32 cellular contexts compared by ENCODE assay signal in genomic region chr18:21468514-21469164, GRCh38.
"Had no signal": no experiment of that assay in that cellular context is flagged by ENCODE, and none has a peak within 500 bp of the region (broad histone marks: within the 10 kb centered on the region; RNA-seq: fewer than 3 reads in every experiment).

No MANE protein-coding gene starts in this region.

- H3K4me1 Mint-ChIP-seq: activated CD4-positive, alpha-beta T cell treated with anti-CD3 and anti-CD28 coated beads for 36 hours; activated CD4-positive, alpha-beta T cell treated with anti-CD3 and anti-CD28 coated beads, Interleukin-2, amount 10 ng/mL, durations not matched to agents 24 days and 14 days; activated CD8-positive, alpha-beta memory T cell treated with anti-CD3 and anti-CD28 coated beads, Interleukin-2, amount 10 ng/mL, durations not matched to agents 7 days and 5 days; activated naive CD4-positive, alpha-beta T cell treated with anti-CD3 and anti-CD28 coated beads, Interleukin-2, amount 50 U/mL, for 24 hours; activated naive CD8-positive, alpha-beta T cell treated with anti-CD3 and anti-CD28 coated beads, Interleukin-2, amount 50 U/mL, for 24 hours; T-helper 17 cell had no signal

- ATAC-seq: activated CD4-positive, alpha-beta T cell treated with anti-CD3 and anti-CD28 coated beads for 36 hours; activated CD8-positive, alpha-beta memory T cell treated with anti-CD3 and anti-CD28 coated beads, Interleukin-2, amount 10 ng/mL, durations not matched to agents 7 days and 5 days; activated CD8-positive, alpha-beta T cell treated with anti-CD3 and anti-CD28 coated beads, Interleukin-2, amount 10 ng/mL, durations not matched to agents 7 days and 5 days; activated naive CD8-positive, alpha-beta T cell treated with anti-CD3 and anti-CD28 coated beads, Interleukin-2, amount 50 U/mL, for 24 hours; body of pancreas; effector memory CD8-positive, alpha-beta T cell; T-helper 17 cell had no signal

- H3K4me1 ChIP-seq: adrenal gland, body of pancreas had no signal

- H3K9me3 ChIP-seq: adrenal gland, body of pancreas, esophagus muscularis mucosa had no signal

- H3K27me3 ChIP-seq: adrenal gland, body of pancreas, esophagus muscularis mucosa had no signal

- H3K4me3 ChIP-seq: adrenal gland, body of pancreas, esophagus muscularis mucosa had no signal

- H3K36me3 ChIP-seq: adrenal gland, esophagus muscularis mucosa had no signal

- DNase-seq: activated CD4-positive, alpha-beta memory T cell treated with anti-CD3 and anti-CD28 coated beads for 36 hours; activated CD4-positive, alpha-beta T cell treated with anti-CD3 and anti-CD28 coated beads for 36 hours; activated CD4-positive, alpha-beta T cell treated with anti-CD3 and anti-CD28 coated beads, Interleukin-2, amount 10 ng/mL, durations not matched to agents 24 days and 14 days; activated CD4-positive, CD25-positive, alpha-beta regulatory T cell; activated CD4-positive, CD25-positive, alpha-beta regulatory T cell treated with anti-CD3 and anti-CD28 coated beads, Interleukin-2, amount 50 U/mL, for 72 hours; activated CD8-positive, alpha-beta memory T cell treated with anti-CD3 and anti-CD28 coated beads, Interleukin-2, amount 10 ng/mL, durations not matched to agents 7 days and 5 days; activated CD8-positive, alpha-beta memory T cell treated with anti-CD3 and anti-CD28 coated beads, Interleukin-2, amount 50 U/mL, for 4 hours; activated CD8-positive, alpha-beta T cell treated with anti-CD3 and anti-CD28 coated beads, Interleukin-2, amount 10 ng/mL, durations not matched to agents 7 days and 5 days; activated effector memory CD4-positive, alpha-beta T cell treated with anti-CD3 and anti-CD28 coated beads, Interleukin-2, amount 50 U/mL, for 16 hours; activated naive CD4-positive, alpha-beta T cell treated with anti-CD3 and anti-CD28 coated beads for 36 hours; activated naive CD8-positive, alpha-beta T cell treated with anti-CD3 and anti-CD28 coated beads for 36 hours; activated naive CD8-positive, alpha-beta T cell treated with anti-CD3 and anti-CD28 coated beads, Interleukin-2, amount 50 U/mL, for 24 hours; activated T-cell treated with anti-CD3 and anti-CD28 coated beads, Interleukin-2, amount 50 U/mL, for 1 hour; activated T-cell treated with anti-CD3 and anti-CD28 coated beads, Interleukin-2, amount 50 U/mL, for 48 hours; adrenal gland; amygdala; aorta; body of pancreas; caudate nucleus; cortex of kidney; dermis blood vessel endothelial cell; effector CD4-positive, alpha-beta T cell; effector memory CD8-positive, alpha-beta T cell; erythroblast; head of caudate nucleus; T-helper 1 cell; T-helper 17 cell had no signal

- H3K27ac ChIP-seq: adrenal gland, body of pancreas, esophagus muscularis mucosa had no signal

- H3K27ac Mint-ChIP-seq: activated CD4-positive, alpha-beta memory T cell treated with anti-CD3 and anti-CD28 coated beads for 36 hours; activated CD4-positive, alpha-beta T cell treated with anti-CD3 and anti-CD28 coated beads for 36 hours; activated CD4-positive, alpha-beta T cell treated with anti-CD3 and anti-CD28 coated beads, Interleukin-2, amount 10 ng/mL, durations not matched to agents 24 days and 14 days; activated CD8-positive, alpha-beta memory T cell treated with anti-CD3 and anti-CD28 coated beads, Interleukin-2, amount 10 ng/mL, durations not matched to agents 7 days and 5 days; activated CD8-positive, alpha-beta T cell treated with anti-CD3 and anti-CD28 coated beads, Interleukin-2, amount 10 ng/mL, durations not matched to agents 7 days and 5 days; activated naive CD4-positive, alpha-beta T cell treated with anti-CD3 and anti-CD28 coated beads for 36 hours; activated naive CD4-positive, alpha-beta T cell treated with anti-CD3 and anti-CD28 coated beads, Interleukin-2, amount 50 U/mL, for 24 hours; activated naive CD8-positive, alpha-beta T cell treated with anti-CD3 and anti-CD28 coated beads for 36 hours; activated naive CD8-positive, alpha-beta T cell treated with anti-CD3 and anti-CD28 coated beads, Interleukin-2, amount 50 U/mL, for 24 hours; activated T-helper 1 cell treated with anti-CD3 and anti-CD28 coated beads, Interleukin-12 subunit alpha, Interleukin-12 subunit beta, Interleukin-2, Interleukin-4 antibody, amounts not matched to agents 30 ng/mL and 10 ng/mL and 1 ng/mL, durations not matched to agents 14 hours and 24 hours and 36 hours; activated T-helper 2 cell treated with anti-CD3 and anti-CD28 coated beads, Interferon-gamma antibody, Interleukin-2, Interleukin-4, amounts not matched to agents 10 μg/mL and 5 μg/mL and 100 μg/mL, durations not matched to agents 14 hours and 24 hours and 36 hours; effector memory CD8-positive, alpha-beta T cell; T-helper 17 cell; T-helper 2 cell treated with Interferon-gamma antibody and Interleukin-4, amounts not matched to agents 5 μg/mL and 100 μg/mL, for 36 hours had no signal

- H3K4me3 Mint-ChIP-seq: activated CD4-positive, alpha-beta memory T cell treated with anti-CD3 and anti-CD28 coated beads for 36 hours; activated CD4-positive, alpha-beta T cell treated with anti-CD3 and anti-CD28 coated beads for 36 hours; activated CD4-positive, alpha-beta T cell treated with anti-CD3 and anti-CD28 coated beads, Interleukin-2, amount 10 ng/mL, durations not matched to agents 24 days and 14 days; activated CD8-positive, alpha-beta memory T cell treated with anti-CD3 and anti-CD28 coated beads, Interleukin-2, amount 10 ng/mL, durations not matched to agents 7 days and 5 days; activated CD8-positive, alpha-beta T cell treated with anti-CD3 and anti-CD28 coated beads, Interleukin-2, amount 10 ng/mL, durations not matched to agents 7 days and 5 days; activated naive CD4-positive, alpha-beta T cell treated with anti-CD3 and anti-CD28 coated beads for 36 hours; activated naive CD4-positive, alpha-beta T cell treated with anti-CD3 and anti-CD28 coated beads, Interleukin-2, amount 50 U/mL, for 24 hours; activated naive CD8-positive, alpha-beta T cell treated with anti-CD3 and anti-CD28 coated beads for 36 hours; activated naive CD8-positive, alpha-beta T cell treated with anti-CD3 and anti-CD28 coated beads, Interleukin-2, amount 50 U/mL, for 24 hours; activated T-helper 1 cell treated with anti-CD3 and anti-CD28 coated beads, Interleukin-12 subunit alpha, Interleukin-12 subunit beta, Interleukin-2, Interleukin-4 antibody, amounts not matched to agents 30 ng/mL and 10 ng/mL and 1 ng/mL, durations not matched to agents 14 hours and 24 hours and 36 hours; effector memory CD8-positive, alpha-beta T cell; T-helper 17 cell; T-helper 2 cell treated with Interferon-gamma antibody and Interleukin-4, amounts not matched to agents 5 μg/mL and 100 μg/mL, for 36 hours had no signal

- H3K9me3 Mint-ChIP-seq: activated CD4-positive, alpha-beta memory T cell treated with anti-CD3 and anti-CD28 coated beads for 36 hours; activated CD4-positive, alpha-beta T cell treated with anti-CD3 and anti-CD28 coated beads, Interleukin-2, amount 10 ng/mL, durations not matched to agents 24 days and 14 days; activated naive CD4-positive, alpha-beta T cell treated with anti-CD3 and anti-CD28 coated beads for 36 hours; activated naive CD4-positive, alpha-beta T cell treated with anti-CD3 and anti-CD28 coated beads, Interleukin-2, amount 50 U/mL, for 24 hours; activated naive CD8-positive, alpha-beta T cell treated with anti-CD3 and anti-CD28 coated beads for 36 hours; activated T-helper 1 cell treated with anti-CD3 and anti-CD28 coated beads, Interleukin-12 subunit alpha, Interleukin-12 subunit beta, Interleukin-2, Interleukin-4 antibody, amounts not matched to agents 30 ng/mL and 10 ng/mL and 1 ng/mL, durations not matched to agents 14 hours and 24 hours and 36 hours; activated T-helper 2 cell treated with anti-CD3 and anti-CD28 coated beads, Interferon-gamma antibody, Interleukin-2, Interleukin-4, amounts not matched to agents 10 μg/mL and 5 μg/mL and 100 μg/mL, durations not matched to agents 14 hours and 24 hours and 36 hours; effector memory CD8-positive, alpha-beta T cell; T-helper 2 cell treated with Interferon-gamma antibody and Interleukin-4, amounts not matched to agents 5 μg/mL and 100 μg/mL, for 36 hours had no signal

- H3K36me3 Mint-ChIP-seq: activated CD4-positive, alpha-beta memory T cell treated with anti-CD3 and anti-CD28 coated beads for 36 hours; activated CD8-positive, alpha-beta memory T cell treated with anti-CD3 and anti-CD28 coated beads, Interleukin-2, amount 10 ng/mL, durations not matched to agents 7 days and 5 days; activated naive CD4-positive, alpha-beta T cell treated with anti-CD3 and anti-CD28 coated beads, Interleukin-2, amount 50 U/mL, for 24 hours; activated naive CD8-positive, alpha-beta T cell treated with anti-CD3 and anti-CD28 coated beads for 36 hours had no signal
